26 cellular contexts compared by ENCODE assay signal in genomic region chr2:211846031-211846400, GRCh38.
"Had no signal": no experiment of that assay in that cellular context is flagged by ENCODE, and none has a peak within 500 bp of the region (broad histone marks: within the 10 kb centered on the region; RNA-seq: fewer than 3 reads in every experiment).

No MANE protein-coding gene starts in this region.

- H3K4me1 ChIP-seq: foreskin keratinocyte, heart right ventricle, left lung, prostate gland, sigmoid colon, stomach, thyroid gland, vagina had no signal

- H3K27ac ChIP-seq: dorsolateral prefrontal cortex, epithelial cell of prostate, foreskin keratinocyte, heart right ventricle, left lung, prostate gland, sigmoid colon, stomach, thyroid gland, vagina had no signal

- DNase-seq: dorsolateral prefrontal cortex; effector CD4-positive, alpha-beta T cell; foreskin keratinocyte; glutamatergic neuron; heart right ventricle; hippocampal formation; left cardiac atrium; left lung; mammary epithelial cell; mesendoderm; midbrain; naive thymus-derived CD4-positive, alpha-beta T cell; nucleus accumbens; right cardiac atrium; sigmoid colon; stimulated activated CD4-positive, alpha-beta T cell treated with anti-CD3 and anti-CD28 coated beads, Interleukin-2, amount 100 ng/mL, for 24 hours; stimulated activated CD4-positive, alpha-beta T cell treated with anti-CD3 and anti-CD28 coated beads, Interleukin-4, amount 100 ng/mL, for 24 hours; stimulated activated naive CD4-positive, alpha-beta T cell treated with Interleukin-2 at 50 U/mL for 16 hours; stomach; thyroid gland; trophoblast cell had no signal

- H3K4me3 ChIP-seq: dorsolateral prefrontal cortex, heart right ventricle, left lung, prostate gland, sigmoid colon, stomach, thyroid gland, vagina had no signal

- H3K36me3 ChIP-seq: heart right ventricle, left lung, prostate gland, sigmoid colon, stomach, thyroid gland, vagina had no signal

- H3K27me3 ChIP-seq: dorsolateral prefrontal cortex, foreskin keratinocyte, heart right ventricle, left lung, sigmoid colon, stomach, thyroid gland, vagina had no signal

- H3K9me3 ChIP-seq: heart right ventricle, left lung, prostate gland, sigmoid colon, stomach, thyroid gland, vagina had no signal

- ATAC-seq: esophagus mucosa; foreskin keratinocyte; heart right ventricle; left cardiac atrium; left lung; naive thymus-derived CD4-positive, alpha-beta T cell; right cardiac atrium; stimulated activated effector memory CD8-positive, alpha-beta T cell treated with anti-CD3 and anti-CD28 coated beads, Interleukin-12 subunit alpha, Interleukin-12 subunit beta, amount 100 ng/mL, for 72 hours had no signal
